In genomic region chr1:147669475-147670318, GRCh38 we compare ENCODE assay signal across 8 cellular contexts. TPM values are rescaled to one million over a fixed set of nuclear protein-coding genes. Genes with fewer than 3 reads are reported as not detected.
A peak's percentile ranks its signal among the peaks of the same experiment; 100 is the strongest.
DNase-seq lines count a peak whose midpoint lies in the region; ATAC-seq, FAIRE-seq and TF ChIP-seq lines count a peak whose summit lies in the region.

No MANE protein-coding gene starts in this region.

- CTCF ChIA-PET in SK-N-SH (lab: Yijun Ruan, JAX): interaction anchor here (0.6 kb wide), 1 partner anchor 36 kb away, joined by 3 read pairs; no protein-coding TSS in a partner anchor

- DNase-seq in DMS53 (lab: John Stamatoyannopoulos, UW) (peak; percentile 80), HTR-8/SVneo (ENCODE audit: insufficient read length, low spot score) (peak; percentile 26), SK-N-SH (peak; percentile 76), ascending aorta (ENCODE audit: low spot score in 2 of 2) (peak in 1 of 2 donors; percentile 73), hepatocyte (ENCODE audit: low spot score) (peak; percentile 65), retinal pigment epithelial cell (ENCODE audit: low read depth) (no peak), NCI-H446 (lab: John Stamatoyannopoulos, UW) (no peak)

- H3F3A ChIP-seq in SK-N-SH (replicated peaks; ENCODE audit: insufficient read depth): peaks cover 5% of the 10 kb centered on the region

- POLR2A ChIA-PET in SK-N-SH (lab: Yijun Ruan, JAX): interaction anchor here (1.1 to 1.4 kb wide), 2 partner anchors 70 to 134 kb away, joined by 3 to 4 read pairs; no protein-coding TSS in a partner anchor

- TF ChIP-seq CTCF in SK-N-SH (IDR thresholded peaks at IDR 0.05) (no peak), ascending aorta (IDR thresholded peaks at IDR 0.05) (no peak), hepatocyte (IDR thresholded peaks at IDR 0.05; ENCODE audit: poor library complexity) (no peak), retinal pigment epithelial cell (conservative IDR thresholded peaks at IDR 0.05; ENCODE audit: low read depth, low read length) (peak; percentile 6)

- H3K27me3 ChIP-seq in SK-N-SH (ENCODE audit: insufficient read depth) (no peaks in the 10 kb centered on the region), ascending aorta (no peaks in the 10 kb centered on the region), hepatocyte (no peaks in the 10 kb centered on the region)

- no peak for FAIRE-seq in HTR-8/SVneo (lab: Jason Lieb, UNC)

- H3K4me1 ChIP-seq in SK-N-SH (ENCODE audit: control insufficient read depth in 1 of 2, insufficient read depth in 2 of 2, low read depth in 1 of 2, low read length in 1 of 2): peaks cover 7 to 21% of the 10 kb centered on the region in 2 experiments; a peak in 3 of 4 replicates
- H3K4me1 ChIP-seq in ascending aorta: no peaks in the 10 kb centered on the region
- peaks cover 13% of the 10 kb centered on the region for H3K4me1 ChIP-seq in hepatocyte (ENCODE audit: insufficient read depth)

- peak overlapping the region; percentile 12 to 80; a peak in 3 of 4 replicates for H3K27ac ChIP-seq in SK-N-SH (ENCODE audit: low read depth in 2 of 2, low read length in 1 of 2)
- peak overlapping the region; percentile 57 to 78 for H3K27ac ChIP-seq in ascending aorta
- peak overlapping the region; percentile 81 for H3K27ac ChIP-seq in hepatocyte

- H3K9me3 ChIP-seq in SK-N-SH: no peaks in the 10 kb centered on the region
- no peaks in the 10 kb centered on the region for H3K9me3 ChIP-seq in ascending aorta
- H3K9me3 ChIP-seq in hepatocyte (ENCODE audit: low read depth): no peaks in the 10 kb centered on the region

- H3K79me2 ChIP-seq in SK-N-SH (ENCODE audit: insufficient read depth) (peaks cover 25% of the 10 kb centered on the region; the same call in 1 of the 2 replicates), hepatocyte (peaks cover 46% of the 10 kb centered on the region)

- H2AFZ ChIP-seq in SK-N-SH (ENCODE audit: low read depth): peak overlapping the region; percentile 87
- peak overlapping the region; percentile 98 for H2AFZ ChIP-seq in hepatocyte

- ATAC-seq in GM21390 (IDR thresholded peaks at IDR 0.05; ENCODE audit: unreplicated experiment): peak; percentile 28

- H3K36me3 ChIP-seq in SK-N-SH (replicated peaks in 1 of 2; ENCODE audit: control insufficient read depth in 1 of 2, insufficient read depth in 2 of 2, low read length in 1 of 2) (no peaks in the 10 kb centered on the region), ascending aorta (no peaks in the 10 kb centered on the region), hepatocyte (replicated peaks; ENCODE audit: insufficient read depth, low read depth) (no peaks in the 10 kb centered on the region)

- WGBS in SK-N-SH (ENCODE audit: low lambda C conversion rate): 3% methylated on average over 25 of the region's 53 CpGs
- 2% methylated on average over 53 of the region's 53 CpGs for WGBS in hepatocyte (ENCODE audit: low lambda C conversion rate, missing lambda C conversion rate)

- peak overlapping the region; percentile 70 to 86 for H3K4me3 ChIP-seq in SK-N-SH (ENCODE audit: low read depth in 2 of 2, low read length in 1 of 2)
- peak overlapping the region; percentile 71 to 79 for H3K4me3 ChIP-seq in ascending aorta
- H3K4me3 ChIP-seq in hepatocyte: peak overlapping the region; percentile 81
- H3K4me3 ChIP-seq in retinal pigment epithelial cell (ENCODE audit: low read length): peak overlapping the region; percentile 65

- intact Hi-C loops in ascending aorta (cut with DNase I): loop anchor here (2.0 to 5.0 kb wide), 2 partner anchors 72 to 103 kb away; no protein-coding TSS in a partner anchor

- no peak for TF ChIP-seq EP300 in SK-N-SH (IDR thresholded peaks at IDR 0.05; ENCODE audit: borderline replicate concordance in 1 of 2, low read depth in 1 of 2, low read length in 1 of 2)

- no peaks in the 10 kb centered on the region for H4K20me1 ChIP-seq in SK-N-SH (ENCODE audit: insufficient read depth)
- H4K20me1 ChIP-seq in hepatocyte (ENCODE audit: insufficient read depth, poor library complexity, severe bottlenecking): no peaks in the 10 kb centered on the region

- no peak for TF ChIP-seq RAD21 in SK-N-SH (IDR thresholded peaks at IDR 0.05; ENCODE audit: low read length)

- no peaks in the 10 kb centered on the region for H3K9me2 ChIP-seq in SK-N-SH
- H3K9me2 ChIP-seq in hepatocyte (replicated peaks; ENCODE audit: insufficient read depth): no peaks in the 10 kb centered on the region

- H3K4me2 ChIP-seq in SK-N-SH (peak overlapping the region; percentile 79), hepatocyte (peak overlapping the region; percentile 95)

- H3K9ac ChIP-seq in SK-N-SH: peak overlapping the region; percentile 49

TF ChIP-seq in SK-N-SH, 30 proteins besides CTCF, POLR2A, EP300 and RAD21:
- no peak for TF ChIP-seq SMC3 (IDR thresholded peaks at IDR 0.05; ENCODE audit: low read depth, low read length)
- no peak for TF ChIP-seq GABPA (IDR thresholded peaks at IDR 0.05; ENCODE audit: low read depth)
- TF ChIP-seq ZBTB33 (IDR thresholded peaks at IDR 0.05; ENCODE audit: borderline replicate concordance, low read depth): no peak
- no peak for TF ChIP-seq NFIC (IDR thresholded peaks at IDR 0.05; ENCODE audit: borderline replicate concordance)
- TF ChIP-seq MXI1 (IDR thresholded peaks at IDR 0.05; ENCODE audit: low read depth, low read length): peak; percentile 55; the same call in 1 of the 2 replicates
- TF ChIP-seq YY1 (IDR thresholded peaks at IDR 0.05; ENCODE audit: low read depth): 0 out of 2 replicates have a peak, but pooled peaks have one; percentile 9
- TF ChIP-seq FOXM1 (IDR thresholded peaks at IDR 0.05; ENCODE audit: low read depth): no peak
- no peak for TF ChIP-seq PBX3 (IDR thresholded peaks at IDR 0.05)
- 0 out of 2 replicates have a peak, but pooled peaks have one; percentile 2 for TF ChIP-seq SIN3A (IDR thresholded peaks at IDR 0.05; ENCODE audit: borderline replicate concordance, low read depth, low read length)
- no peak for TF ChIP-seq USF1 (IDR thresholded peaks at IDR 0.05; ENCODE audit: borderline replicate concordance, low read depth)
- TF ChIP-seq RCOR1 (IDR thresholded peaks at IDR 0.05; ENCODE audit: low read length): no peak
- no peak for TF ChIP-seq FOXJ3 (CRISPR knock-in tag; IDR thresholded peaks at IDR 0.05)
- TF ChIP-seq NRF1 (IDR thresholded peaks at IDR 0.05; ENCODE audit: low read depth, low read length): no peak
- TF ChIP-seq MEF2A (IDR thresholded peaks at IDR 0.05; ENCODE audit: borderline replicate concordance, low read depth): no peak
- TF ChIP-seq RXRA (IDR thresholded peaks at IDR 0.05; ENCODE audit: borderline replicate concordance, low read depth): no peak

RNA-seq across cellular contexts. Expression of gene ACP6, which starts 0.6 kb away (rescaled TPM):
- 10.9 and 16.2 TPM in 2 replicates for polyA plus RNA-seq in SK-N-SH (2012; rRNA removed)
- polyA plus RNA-seq in SK-N-SH (2012; cell fraction: cytosol; rRNA removed): 6.5 and 7.3 TPM in 2 replicates
- polyA plus RNA-seq in SK-N-SH (2012; cell fraction: nucleus; rRNA removed): 78.4 and 84.8 TPM in 2 replicates
- 7.5 TPM for total RNA-seq in ascending aorta
- 14.2 and 16.8 TPM in 2 replicates for total RNA-seq in hepatocyte
- polyA plus RNA-seq in hepatocyte: 29.9 and 47.1 TPM in 2 replicates

Comparison
In these comparisons a context has a peak if more than half of its experiments do, and no peak if none do; other contexts are left out.
1. DNase-seq: peak in DMS53 (single experiment), HTR-8/SVneo (single experiment), SK-N-SH (single experiment) and hepatocyte (single experiment); none in retinal pigment epithelial cell (single experiment) and NCI-H446 (0 of 2).
2. Peak in every context shown above with its lines, with median percentiles within 50 percentile points of each other: H3K27ac ChIP-seq and H3K4me3 ChIP-seq.